In the genomic region with DNA sequence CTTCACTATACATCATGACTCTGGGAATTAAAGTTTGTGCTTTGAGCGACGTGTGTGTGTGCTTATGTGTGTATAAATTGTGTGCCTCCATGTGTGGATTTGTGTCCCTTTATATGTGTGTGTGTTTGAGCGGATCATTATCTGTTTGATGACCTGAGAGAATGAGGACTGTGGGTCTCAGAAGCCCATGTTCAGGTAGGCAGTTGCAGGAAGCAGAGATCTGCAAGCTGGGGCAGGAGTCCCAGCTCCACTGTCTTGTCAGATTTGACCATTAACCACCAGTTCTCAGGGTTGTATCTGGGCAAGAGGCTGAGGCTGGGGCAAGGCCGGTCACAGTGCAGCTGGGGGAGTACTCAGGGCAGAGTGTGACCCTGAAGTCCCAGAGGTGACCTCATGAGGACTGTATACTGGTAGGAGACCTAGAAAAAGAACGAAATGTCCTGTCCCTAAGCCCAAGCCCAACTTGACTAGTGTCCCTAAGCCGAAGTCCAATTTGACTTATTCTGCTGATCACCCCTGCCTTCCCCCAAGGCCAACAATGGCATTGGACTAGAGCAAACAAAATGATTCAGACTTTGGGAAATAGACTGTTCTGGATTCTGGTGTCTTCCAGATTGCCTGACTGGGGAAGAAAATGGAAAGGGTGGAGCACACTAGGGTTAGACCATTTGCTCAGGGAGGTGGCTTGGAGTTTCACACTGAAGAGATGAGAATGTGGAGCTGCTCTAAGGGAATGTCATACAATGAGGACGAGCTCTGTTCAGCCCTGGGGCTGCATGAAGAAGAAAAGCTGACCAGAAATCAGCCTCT, we compare ENCODE assay signal across 17 cellular contexts. TPM values are rescaled to one million over a fixed set of nuclear protein-coding genes. Genes with fewer than 3 reads are reported as not detected.
DNase-seq lines count a peak whose midpoint lies in the region; ATAC-seq, FAIRE-seq and TF ChIP-seq lines count a peak whose summit lies in the region.
"Had no signal": no experiment of that assay in that cellular context is flagged by ENCODE, and none has a peak within 500 bp of the region (broad histone marks: within the 10 kb centered on the region; RNA-seq: fewer than 3 reads in every experiment).

No MANE protein-coding gene starts in this region.

- H3K4me2 ChIP-seq in K562 (ENCODE audit: insufficient read depth, low read length) (no peak overlapping the region), parathyroid adenoma (ENCODE audit: low read length) (no peak overlapping the region)

- TF ChIP-seq CTCF in K562 (IDR thresholded peaks at IDR 0.05 in 2 of 3, conservative IDR thresholded peaks at IDR 0.05 in 1 of 3; ENCODE audit: insufficient read depth in 2 of 3, low read depth in 1 of 3, low read length in 3 of 3) (no peak), right atrium auricular region (IDR thresholded peaks at IDR 0.05) (no peak), parathyroid adenoma (IDR thresholded peaks at IDR 0.05) (no peak), uterus (IDR thresholded peaks at IDR 0.05) (no peak)

- no peaks in the 10 kb centered on the region for H4K20me1 ChIP-seq in K562 (replicated peaks; ENCODE audit: control insufficient read depth, insufficient read depth, low read length)

- H3K9me1 ChIP-seq in K562 (ENCODE audit: control insufficient read depth, insufficient read depth, low read length) = no peaks in the 10 kb centered on the region

- no peak for TF ChIP-seq RAD21 in K562 (CRISPR knock-in tag; conservative IDR thresholded peaks at IDR 0.05 in 1 of 2, IDR thresholded peaks at IDR 0.05 in 1 of 2)

- intact Hi-C loops in K562 (cut with micrococcal nuclease) = no loop called here
- intact Hi-C loops in uterus (cut with DNase I; ENCODE audit: low total_unique reads) = no loop called here

- ATAC-seq in K562 = 0 out of 3 replicates have a peak, but pooled peaks have one; percentile 28
- ATAC-seq: activated CD8-positive, alpha-beta T cell treated with anti-CD3 and anti-CD28 coated beads, Interleukin-2, amount 10 ng/mL, durations not matched to agents 7 days and 5 days; stimulated activated naive CD8-positive, alpha-beta T cell treated with anti-CD3 and anti-CD28 coated beads, Interleukin-15, Interleukin-2, amounts not matched to agents 100 U/mL and 50 U/mL, for 24 hours had no signal

- BruUV-seq in K562 (replicated peaks; lab: Mats Ljungman, UMichigan) = no TSS peak

- H2AFZ ChIP-seq in K562 (ENCODE audit: low read depth, low read length) (0 out of 2 replicates have a peak overlapping the region, but pooled peaks have one; percentile 14), parathyroid adenoma (no peak overlapping the region)

- CTCF ChIA-PET in K562 (lab: Yijun Ruan, JAX; ENCODE audit: low intra/inter-chr PET ratio) = no interaction called here

- POLR2A ChIA-PET in K562 (lab: Yijun Ruan, JAX) = interaction anchor here (0.6 kb wide), 1 partner anchor 25 kb away, joined by 3 read pairs; no protein-coding TSS in a partner anchor

- in situ Hi-C loops in K562 (cut with MboI) = no loop called here

- H3K4me1 ChIP-seq in K562 (replicated peaks in 1 of 2; ENCODE audit: control insufficient read depth in 2 of 2, insufficient read depth in 2 of 2, low read length in 2 of 2) = no peaks in the 10 kb centered on the region
- H3K4me1 ChIP-seq in right atrium auricular region = peaks cover 0 to 7% of the 10 kb centered on the region in 2 donors
- no peaks in the 10 kb centered on the region for H3K4me1 ChIP-seq in parathyroid adenoma
- no peaks in the 10 kb centered on the region for H3K4me1 ChIP-seq in uterus
- H3K4me1 ChIP-seq: lower lobe of right lung had no signal

- H3K27ac ChIP-seq in K562 (ENCODE audit: extremely low read depth, low read depth, low read length) (no peak overlapping the region), right atrium auricular region (peak overlapping the region; percentile 19 to 35), parathyroid adenoma (peak overlapping the region; percentile 45), uterus (no peak overlapping the region)
- H3K27ac ChIP-seq: lower lobe of right lung had no signal

- 12% methylated on average over 7 of the region's 7 CpGs for WGBS in K562 (ENCODE audit: insufficient coverage, low coverage, missing lambda C conversion rate)

- H3K9ac ChIP-seq in K562 (ENCODE audit: insufficient read depth in 1 of 2, low read depth in 2 of 2, low read length in 2 of 2) (no peak overlapping the region), parathyroid adenoma (no peak overlapping the region)

- TF ChIP-seq POLR2A in K562 (conservative IDR thresholded peaks at IDR 0.05) (no peak), uterus (IDR thresholded peaks at IDR 0.05) (no peak)

- no peak for FAIRE-seq in K562 (lab: Jason Lieb, UNC)
- FAIRE-seq: urothelium cell line had no signal

- H3K9me3 ChIP-seq in K562 (replicated peaks; ENCODE audit: control insufficient read depth, insufficient read depth, low read depth, low read length) = no peaks in the 10 kb centered on the region
- H3K9me3 ChIP-seq in right atrium auricular region = no peaks in the 10 kb centered on the region
- H3K9me3 ChIP-seq in parathyroid adenoma (ENCODE audit: control insufficient read depth, low read length) = no peaks in the 10 kb centered on the region
- no peaks in the 10 kb centered on the region for H3K9me3 ChIP-seq in uterus
- H3K9me3 ChIP-seq: lower lobe of right lung had no signal

- no peak for DNase-seq in K562 (ENCODE audit: extremely low read depth in 1 of 4, low spot score in 3 of 4)
- no peak for DNase-seq in right atrium auricular region (ENCODE audit: low spot score)
- DNase-seq in uterus = peak; percentile 12 to 20
- no peak for DNase-seq in hepatic stellate cell (ENCODE audit: low spot score)
- no peak for DNase-seq in LoVo (ENCODE audit: low spot score)
- DNase-seq in activated effector memory CD4-positive, alpha-beta T cell treated with anti-CD3 and anti-CD28 coated beads, Interleukin-2, amount 50 U/mL, for 16 hours = no peak
- DNase-seq: activated B cell treated with CpG ODN at 0.5 μM for 24 hours; activated CD8-positive, alpha-beta T cell treated with anti-CD3 and anti-CD28 coated beads, Interleukin-2, amount 10 ng/mL, durations not matched to agents 7 days and 5 days; activated naive CD8-positive, alpha-beta T cell treated with anti-CD3 and anti-CD28 coated beads for 36 hours; erythroblast; Karpas-422; lower lobe of right lung; naive B cell; NCI-H1105 treated with DMSO at 0.1 percent for 48 hours; stimulated activated naive CD8-positive, alpha-beta T cell treated with anti-CD3 and anti-CD28 coated beads, Interleukin-15, Interleukin-2, amounts not matched to agents 100 U/mL and 50 U/mL, for 24 hours had no signal

- H3K79me2 ChIP-seq in K562 (ENCODE audit: control insufficient read depth, insufficient read depth, low read length) (no peaks in the 10 kb centered on the region), parathyroid adenoma (no peaks in the 10 kb centered on the region)

- no peak for TF ChIP-seq EP300 in K562 (IDR thresholded peaks at IDR 0.05; ENCODE audit: low read length)

- H3K4me3 ChIP-seq in K562 = no peak overlapping the region
- no peak overlapping the region for H3K4me3 ChIP-seq in right atrium auricular region
- no peak overlapping the region for H3K4me3 ChIP-seq in parathyroid adenoma (ENCODE audit: low read depth, low read length)
- H3K4me3 ChIP-seq in uterus = no peak overlapping the region
- H3K4me3 ChIP-seq: lower lobe of right lung had no signal

- H3K27me3 ChIP-seq in K562 (ENCODE audit: control insufficient read depth in 2 of 2, insufficient read depth in 2 of 2, low read length in 2 of 2) (peaks cover 0 to 19% of the 10 kb centered on the region in 2 experiments; a peak in 2 of 5 replicates), right atrium auricular region (no peaks in the 10 kb centered on the region), parathyroid adenoma (ENCODE audit: control insufficient read depth, insufficient read depth, low read length) (no peaks in the 10 kb centered on the region), uterus (no peaks in the 10 kb centered on the region)

- H3K36me3 ChIP-seq in K562 (ENCODE audit: control insufficient read depth, insufficient read depth, low read length) = no peaks in the 10 kb centered on the region
- H3K36me3 ChIP-seq in right atrium auricular region = no peaks in the 10 kb centered on the region
- no peaks in the 10 kb centered on the region for H3K36me3 ChIP-seq in parathyroid adenoma (ENCODE audit: control insufficient read depth, insufficient read depth, low read length)
- H3K36me3 ChIP-seq in uterus = no peaks in the 10 kb centered on the region
- H3K36me3 ChIP-seq: lower lobe of right lung had no signal

TF ChIP-seq in K562, 482 proteins besides CTCF, POLR2A, EP300 and RAD21 (continues in another document):
- TF ChIP-seq ZNF165 (CRISPR knock-in tag; IDR thresholded peaks at IDR 0.05; ENCODE audit: borderline replicate concordance) (no peak), POLR3A (IDR thresholded peaks at IDR 0.05; ENCODE audit: borderline replicate concordance, extremely low read depth, insufficient read depth, insufficient read length) (no peak), POLR2B (IDR thresholded peaks at IDR 0.05; ENCODE audit: low read depth, partially characterized antibody) (no peak), HCFC1 (IDR thresholded peaks at IDR 0.05; ENCODE audit: low read depth, low read length) (no peak)

RNA-seq across cellular contexts. Expression of gene RHOB, which starts 28.1 kb away (rescaled TPM):
- 0.44 and 2.1 TPM in 2 replicates for total RNA-seq in K562 (2011; cell fraction: chromatin; rRNA removed; ENCODE audit: low replicate concordance)
- 3.4 and 4.2 TPM in 2 replicates for total RNA-seq in K562 (2011; cell fraction: nucleolus; rRNA removed)
- 1.8 and 2.7 TPM in 2 replicates for total RNA-seq in K562 (2011; cell fraction: nucleoplasm; rRNA removed)
- 4.2 and 4.8 TPM in 2 replicates for total RNA-seq in K562 (2014; rRNA removed)
- total RNA-seq in K562 (2014; rRNA removed; fragmentation: Illumina TruSeq; extraction: Trizol) = 0.87 and 0.99 TPM in 2 replicates
- total RNA-seq in K562 (2015; rRNA removed; fragmentation: Illumina TruSeq; extraction: Trizol) = 0.72 and 0.90 TPM in 2 replicates
- 3.3 and 4.2 TPM in 2 replicates for total RNA-seq in K562 (2021)
- polyA plus RNA-seq in K562 (2011; rRNA removed) = 1.1 and 1.5 TPM in 2 replicates
- polyA plus RNA-seq in K562 (2011; cell fraction: cytosol; rRNA removed) = 1.2 and 4.0 TPM in 2 replicates
- polyA plus RNA-seq in K562 (2011; cell fraction: nucleus; rRNA removed) = 1.8 and 3.5 TPM in 2 replicates
- 4.0 and 4.8 TPM in 2 replicates for polyA plus RNA-seq in K562 (2012)
- 1.3 and 1.4 TPM in 2 replicates for polyA plus RNA-seq in K562 (2014; fragmentation: Illumina TruSeq; extraction: Trizol)
- polyA plus RNA-seq in K562 (2014; fragmentation: Nextera tagmentation; extraction: Ambion mirVana) = under 1 TPM; 0.07 to 0.17 TPM
- 2.1 and 2.6 TPM in 2 replicates for polyA plus RNA-seq in K562 (2014; rRNA removed)
- polyA minus RNA-seq in K562 (2011; rRNA and poly(A)+ RNA removed) = 0.48 and 1.1 TPM in 2 replicates
- polyA minus RNA-seq in K562 (2011; cell fraction: cytosol; rRNA and poly(A)+ RNA removed) = 3.6 and 10.7 TPM in 2 replicates
- polyA minus RNA-seq in K562 (2011; cell fraction: nucleus; rRNA and poly(A)+ RNA removed) = 3.8 and 4.1 TPM in 2 replicates
- 100 to 1,000 TPM; 471 to 664 TPM for total RNA-seq in right atrium auricular region
- 1,000 to 10,000 TPM in 1 of 4 donors, 100 to 1,000 TPM in 3; 242 to 1,280 (median 486) TPM for total RNA-seq in uterus

Comparison
In these comparisons a context has a peak if more than half of its experiments do, and no peak if none do; other contexts are left out.
1. DNase-seq: peak in uterus (2 of 2); none in K562 (0 of 4), right atrium auricular region (single experiment), hepatic stellate cell (single experiment), LoVo (single experiment) and activated effector memory CD4-positive, alpha-beta T cell treated with anti-CD3 and anti-CD28 coated beads, Interleukin-2, amount 50 U/mL, for 16 hours (single experiment).
2. H3K27ac ChIP-seq: peak in right atrium auricular region (2 of 2) and parathyroid adenoma (single experiment); none in K562 (single experiment) and uterus (0 of 2).
3. RNA of gene RHOB, which starts 28.1 kb away (total RNA-seq): 471 to 664 TPM in right atrium auricular region and 242 to 1,280 TPM in uterus; 0.44 to 4.8 TPM in K562; every median in the first group is over 10 times any median in the second.